Comparison of ENCODE assay signal across 39 cellular contexts in the genomic region with DNA sequence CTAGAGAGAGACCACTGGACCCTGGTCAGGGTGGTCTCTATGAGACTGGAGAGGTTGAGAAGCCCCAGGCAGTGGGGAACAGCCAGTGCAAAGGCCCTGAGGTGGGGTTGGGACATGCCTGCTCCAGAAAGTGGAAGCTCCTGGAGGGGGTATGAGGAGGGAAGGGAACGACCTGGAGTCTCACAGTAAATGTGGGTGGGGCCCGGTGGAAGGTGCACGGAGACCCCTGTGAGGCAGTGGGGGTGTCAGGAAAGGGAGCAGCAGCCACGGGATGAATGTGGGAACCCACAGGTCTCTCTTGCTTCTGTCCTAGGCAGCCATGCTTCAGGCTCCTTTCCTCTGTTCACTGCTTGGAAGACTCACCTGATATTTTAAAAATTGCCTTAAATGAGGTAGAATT. TPM values are rescaled to one million over a fixed set of nuclear protein-coding genes. Genes with fewer than 3 reads are reported as not detected.
"Had no signal": no experiment of that assay in that cellular context is flagged by ENCODE, and none has a peak within 500 bp of the region (broad histone marks: within the 10 kb centered on the region; RNA-seq: fewer than 3 reads in every experiment).

No MANE protein-coding gene starts in this region.

- H3K4me3 Mint-ChIP-seq: activated CD4-positive, alpha-beta memory T cell treated with anti-CD3 and anti-CD28 coated beads, Interleukin-2, amount 10 ng/mL, durations not matched to agents 7 days and 5 days; activated CD4-positive, alpha-beta T cell treated with anti-CD3 and anti-CD28 coated beads for 36 hours; activated CD4-positive, alpha-beta T cell treated with anti-CD3 and anti-CD28 coated beads, Interleukin-2, amount 10 ng/mL, durations not matched to agents 7 days and 5 days; activated CD8-positive, alpha-beta T cell treated with anti-CD3 and anti-CD28 coated beads, Interleukin-2, amount 10 ng/mL, durations not matched to agents 7 days and 5 days; activated naive CD4-positive, alpha-beta T cell treated with anti-CD3 and anti-CD28 coated beads, Interleukin-2, amount 10 ng/mL, durations not matched to agents 7 days and 5 days; activated naive CD4-positive, alpha-beta T cell treated with anti-CD3 and anti-CD28 coated beads, Interleukin-2, amount 50 U/mL, for 24 hours; activated naive CD8-positive, alpha-beta T cell; activated naive CD8-positive, alpha-beta T cell treated with anti-CD3 and anti-CD28 coated beads, Interleukin-2, amount 10 ng/mL, durations not matched to agents 7 days and 5 days; activated naive CD8-positive, alpha-beta T cell treated with anti-CD3 and anti-CD28 coated beads, Interleukin-2, amount 50 U/mL, for 24 hours; activated T-cell treated with anti-CD3 and anti-CD28 coated beads, Interleukin-2, amount 50 U/mL, for 24 hours; brain; central memory CD8-positive, alpha-beta T cell; T-helper 1 cell treated with Interleukin-12 subunit alpha and Interleukin-12 subunit beta and Interleukin-4 antibody, amounts not matched to agents 30 μg/mL and 1 μg/mL, for 36 hours; T-helper 2 cell treated with Interferon-gamma antibody and Interleukin-4, amounts not matched to agents 5 μg/mL and 100 μg/mL, for 36 hours; WTC11 had no signal

- H3K27ac Mint-ChIP-seq: activated CD4-positive, alpha-beta memory T cell treated with anti-CD3 and anti-CD28 coated beads, Interleukin-2, amount 10 ng/mL, durations not matched to agents 7 days and 5 days; activated CD4-positive, alpha-beta T cell treated with anti-CD3 and anti-CD28 coated beads for 36 hours; activated CD4-positive, alpha-beta T cell treated with anti-CD3 and anti-CD28 coated beads, Interleukin-2, amount 10 ng/mL, durations not matched to agents 7 days and 5 days; activated CD8-positive, alpha-beta T cell treated with anti-CD3 and anti-CD28 coated beads, Interleukin-2, amount 10 ng/mL, durations not matched to agents 7 days and 5 days; activated naive CD4-positive, alpha-beta T cell treated with anti-CD3 and anti-CD28 coated beads, Interleukin-2, amount 10 ng/mL, durations not matched to agents 7 days and 5 days; activated naive CD4-positive, alpha-beta T cell treated with anti-CD3 and anti-CD28 coated beads, Interleukin-2, amount 50 U/mL, for 24 hours; activated naive CD8-positive, alpha-beta T cell; activated naive CD8-positive, alpha-beta T cell treated with anti-CD3 and anti-CD28 coated beads, Interleukin-2, amount 10 ng/mL, durations not matched to agents 7 days and 5 days; activated naive CD8-positive, alpha-beta T cell treated with anti-CD3 and anti-CD28 coated beads, Interleukin-2, amount 50 U/mL, for 24 hours; activated T-cell treated with anti-CD3 and anti-CD28 coated beads, Interleukin-2, amount 50 U/mL, for 24 hours; activated T-helper 2 cell treated with anti-CD3 and anti-CD28 coated beads, Interferon-gamma antibody, Interleukin-2, Interleukin-4, amounts not matched to agents 10 μg/mL and 5 μg/mL and 100 μg/mL, durations not matched to agents 14 hours and 24 hours and 36 hours; brain; T-helper 1 cell treated with Interleukin-12 subunit alpha and Interleukin-12 subunit beta and Interleukin-4 antibody, amounts not matched to agents 30 μg/mL and 1 μg/mL, for 36 hours; T-helper 2 cell treated with Interferon-gamma antibody and Interleukin-4, amounts not matched to agents 5 μg/mL and 100 μg/mL, for 36 hours; WTC11 had no signal

- H3K9me3 Mint-ChIP-seq: activated CD4-positive, alpha-beta memory T cell treated with anti-CD3 and anti-CD28 coated beads, Interleukin-2, amount 10 ng/mL, durations not matched to agents 7 days and 5 days; activated CD4-positive, alpha-beta T cell treated with anti-CD3 and anti-CD28 coated beads, Interleukin-2, amount 10 ng/mL, durations not matched to agents 7 days and 5 days; activated naive CD4-positive, alpha-beta T cell treated with anti-CD3 and anti-CD28 coated beads, Interleukin-2, amount 10 ng/mL, durations not matched to agents 7 days and 5 days; activated naive CD4-positive, alpha-beta T cell treated with anti-CD3 and anti-CD28 coated beads, Interleukin-2, amount 50 U/mL, for 24 hours; activated naive CD8-positive, alpha-beta T cell treated with anti-CD3 and anti-CD28 coated beads, Interleukin-2, amount 10 ng/mL, durations not matched to agents 7 days and 5 days; activated naive CD8-positive, alpha-beta T cell treated with anti-CD3 and anti-CD28 coated beads, Interleukin-2, amount 50 U/mL, for 24 hours; activated T-cell treated with anti-CD3 and anti-CD28 coated beads, Interleukin-2, amount 50 U/mL, for 24 hours; activated T-helper 2 cell treated with anti-CD3 and anti-CD28 coated beads, Interferon-gamma antibody, Interleukin-2, Interleukin-4, amounts not matched to agents 10 μg/mL and 5 μg/mL and 100 μg/mL, durations not matched to agents 14 hours and 24 hours and 36 hours; brain; central memory CD8-positive, alpha-beta T cell; T-helper 1 cell treated with Interleukin-12 subunit alpha and Interleukin-12 subunit beta and Interleukin-4 antibody, amounts not matched to agents 30 μg/mL and 1 μg/mL, for 36 hours; T-helper 2 cell treated with Interferon-gamma antibody and Interleukin-4, amounts not matched to agents 5 μg/mL and 100 μg/mL, for 36 hours; WTC11 had no signal

- ATAC-seq: activated CD4-positive, alpha-beta T cell treated with anti-CD3 and anti-CD28 coated beads for 36 hours; activated CD4-positive, CD25-positive, alpha-beta regulatory T cell treated with anti-CD3 and anti-CD28 coated beads, Interleukin-2, amount 50 U/mL, for 24 hours; activated CD8-positive, alpha-beta T cell treated with anti-CD3 and anti-CD28 coated beads, Interleukin-2, amount 10 ng/mL, durations not matched to agents 7 days and 5 days; activated naive CD8-positive, alpha-beta T cell treated with anti-CD3 and anti-CD28 coated beads, Interleukin-2, amount 50 U/mL, for 24 hours; WTC11 had no signal

- DNase-seq: activated CD4-positive, alpha-beta memory T cell treated with anti-CD3 and anti-CD28 coated beads, Interleukin-2, amount 10 ng/mL, durations not matched to agents 7 days and 5 days; activated CD4-positive, alpha-beta T cell treated with anti-CD3 and anti-CD28 coated beads for 1 hour; activated CD4-positive, alpha-beta T cell treated with anti-CD3 and anti-CD28 coated beads for 36 hours; activated CD4-positive, alpha-beta T cell treated with anti-CD3 and anti-CD28 coated beads for 48 hours; activated CD4-positive, alpha-beta T cell treated with anti-CD3 and anti-CD28 coated beads, Interleukin-2, amount 10 ng/mL, durations not matched to agents 7 days and 5 days; activated CD4-positive, alpha-beta T cell treated with anti-CD3 and anti-CD28 coated beads, Interleukin-2, amount 50 U/mL, for 48 hours; activated CD4-positive, CD25-positive, alpha-beta regulatory T cell; activated CD8-positive, alpha-beta memory T cell treated with anti-CD3 and anti-CD28 coated beads for 24 hours; activated CD8-positive, alpha-beta memory T cell treated with anti-CD3 and anti-CD28 coated beads, Interleukin-2, amount 50 U/mL, for 4 hours; activated effector memory CD4-positive, alpha-beta T cell treated with Interleukin-2 at 50 U/mL for 16 hours; activated gamma-delta T cell; activated naive CD4-positive, alpha-beta T cell treated with anti-CD3 and anti-CD28 coated beads, Interleukin-2, amount 10 ng/mL, durations not matched to agents 7 days and 5 days; activated naive CD4-positive, alpha-beta T cell treated with Interleukin-2 at 50 U/mL for 16 hours; activated naive CD8-positive, alpha-beta T cell treated with anti-CD3 and anti-CD28 coated beads, Interleukin-2, amount 10 ng/mL, durations not matched to agents 7 days and 5 days; activated naive CD8-positive, alpha-beta T cell treated with anti-CD3 and anti-CD28 coated beads, Interleukin-2, amount 50 U/mL, for 24 hours; activated T-cell treated with anti-CD3 and anti-CD28 coated beads, Interleukin-2, amount 50 U/mL, for 24 hours; activated T-cell treated with anti-CD3 and anti-CD28 coated beads, Interleukin-2, amount 50 U/mL, for 48 hours; amygdala; anterior cingulate cortex; caudate nucleus; cerebellar nuclear complex; SW 1271; T-helper 1 cell; T-helper 2 cell; T-helper 9 cell; WERI-Rb-1 had no signal

- H3K36me3 ChIP-seq: ascending aorta, cardiac muscle cell, WERI-Rb-1 had no signal

- H3K36me3 Mint-ChIP-seq: activated naive CD4-positive, alpha-beta T cell treated with anti-CD3 and anti-CD28 coated beads, Interleukin-2, amount 10 ng/mL, durations not matched to agents 7 days and 5 days; activated naive CD4-positive, alpha-beta T cell treated with anti-CD3 and anti-CD28 coated beads, Interleukin-2, amount 50 U/mL, for 24 hours; activated naive CD8-positive, alpha-beta T cell; activated naive CD8-positive, alpha-beta T cell treated with anti-CD3 and anti-CD28 coated beads, Interleukin-2, amount 10 ng/mL, durations not matched to agents 7 days and 5 days; brain; WTC11 had no signal

- H3K4me3 ChIP-seq: ascending aorta, cardiac muscle cell had no signal

- H3K9me3 ChIP-seq: ascending aorta had no signal

- H3K27me3 ChIP-seq: ascending aorta, cardiac muscle cell had no signal

- H3K27me3 Mint-ChIP-seq: activated CD4-positive, alpha-beta memory T cell treated with anti-CD3 and anti-CD28 coated beads, Interleukin-2, amount 10 ng/mL, durations not matched to agents 7 days and 5 days; activated CD4-positive, alpha-beta T cell treated with anti-CD3 and anti-CD28 coated beads for 36 hours; activated CD4-positive, alpha-beta T cell treated with anti-CD3 and anti-CD28 coated beads, Interleukin-2, amount 10 ng/mL, durations not matched to agents 7 days and 5 days; activated naive CD4-positive, alpha-beta T cell treated with anti-CD3 and anti-CD28 coated beads, Interleukin-2, amount 10 ng/mL, durations not matched to agents 7 days and 5 days; activated naive CD8-positive, alpha-beta T cell; activated naive CD8-positive, alpha-beta T cell treated with anti-CD3 and anti-CD28 coated beads, Interleukin-2, amount 10 ng/mL, durations not matched to agents 7 days and 5 days had no signal

- H3K4me1 ChIP-seq: ascending aorta had no signal

- H3K27ac ChIP-seq: ascending aorta, cardiac muscle cell, WERI-Rb-1 had no signal

- H3K4me1 Mint-ChIP-seq: activated CD4-positive, alpha-beta memory T cell treated with anti-CD3 and anti-CD28 coated beads, Interleukin-2, amount 10 ng/mL, durations not matched to agents 7 days and 5 days; activated CD4-positive, alpha-beta T cell treated with anti-CD3 and anti-CD28 coated beads for 36 hours; activated CD4-positive, alpha-beta T cell treated with anti-CD3 and anti-CD28 coated beads, Interleukin-2, amount 10 ng/mL, durations not matched to agents 7 days and 5 days; activated naive CD4-positive, alpha-beta T cell treated with anti-CD3 and anti-CD28 coated beads, Interleukin-2, amount 10 ng/mL, durations not matched to agents 7 days and 5 days; activated naive CD4-positive, alpha-beta T cell treated with anti-CD3 and anti-CD28 coated beads, Interleukin-2, amount 50 U/mL, for 24 hours; activated naive CD8-positive, alpha-beta T cell treated with anti-CD3 and anti-CD28 coated beads, Interleukin-2, amount 10 ng/mL, durations not matched to agents 7 days and 5 days; activated naive CD8-positive, alpha-beta T cell treated with anti-CD3 and anti-CD28 coated beads, Interleukin-2, amount 50 U/mL, for 24 hours; central memory CD8-positive, alpha-beta T cell had no signal

RNA-seq across cellular contexts. Expression of a gene that starts 1.3 kb away (rescaled TPM):
- total RNA-seq: activated CD4-positive, alpha-beta memory T cell treated with anti-CD3 and anti-CD28 coated beads, Interleukin-2, amount 10 ng/mL, durations not matched to agents 7 days and 5 days; activated CD4-positive, alpha-beta T cell treated with anti-CD3 and anti-CD28 coated beads for 36 hours; activated CD4-positive, alpha-beta T cell treated with anti-CD3 and anti-CD28 coated beads, Interleukin-2, amount 10 ng/mL, durations not matched to agents 7 days and 5 days; activated CD8-positive, alpha-beta T cell treated with anti-CD3 and anti-CD28 coated beads, Interleukin-2, amount 10 ng/mL, durations not matched to agents 7 days and 5 days; activated naive CD8-positive, alpha-beta T cell treated with anti-CD3 and anti-CD28 coated beads, Interleukin-2, amount 10 ng/mL, durations not matched to agents 7 days and 5 days; activated T-helper 2 cell treated with anti-CD3 and anti-CD28 coated beads, Interferon-gamma antibody, Interleukin-2, Interleukin-4, amounts not matched to agents 10 μg/mL and 5 μg/mL and 100 μg/mL, durations not matched to agents 14 hours and 24 hours and 36 hours; ascending aorta; bronchial epithelial cell had no signal
